8 cellular contexts compared by ENCODE assay signal in genomic region chr7:151057038-151057736, GRCh38. TPM values are rescaled to one million over a fixed set of nuclear protein-coding genes. Genes with fewer than 3 reads are reported as not detected.
DNase-seq lines count a peak whose midpoint lies in the region; ATAC-seq, FAIRE-seq and TF ChIP-seq lines count a peak whose summit lies in the region.

No MANE protein-coding gene starts in this region.

- no peaks in the 10 kb centered on the region for H3K9me3 ChIP-seq in GM23248 (ENCODE audit: low read depth)
- no peaks in the 10 kb centered on the region for H3K9me3 ChIP-seq in KOPT-K1 (ENCODE audit: insufficient read depth, low read length, poor library complexity, severe bottlenecking)
- no peaks in the 10 kb centered on the region for H3K9me3 ChIP-seq in mucosa of stomach (ENCODE audit: control insufficient read depth, low read length)

- no peak for TF ChIP-seq CTCF in bronchial epithelial cell (IDR thresholded peaks at IDR 0.05; ENCODE audit: insufficient read depth, low read length, severe bottlenecking)

- no peak overlapping the region for H3K27ac ChIP-seq in GM23248
- peak overlapping the region; percentile 67 for H3K27ac ChIP-seq in KOPT-K1 (ENCODE audit: low read depth, low read length, poor library complexity, severe bottlenecking)

- 11 to 13% methylated on average over 25 to 26 of the region's 26 CpGs for WGBS in GM23248 (ENCODE audit: low coverage in 1 of 2, low lambda C conversion rate in 2 of 2, missing lambda C conversion rate in 2 of 2), 2 experiments

- H3K9ac ChIP-seq in GM23248 (peak overlapping the region; percentile 62), mucosa of stomach (ENCODE audit: low read length) (peak overlapping the region; percentile 67)

- DNase-seq in GM23248 (no peak), bronchial epithelial cell (ENCODE audit: low read depth) (no peak), left lobe of liver (ENCODE audit: low spot score) (no peak), D341Med (ENCODE audit: low spot score) (no peak), A172 (ENCODE audit: low spot score) (no peak)

- H3K4me3 ChIP-seq in GM23248 (peak overlapping the region; percentile 93), bronchial epithelial cell (ENCODE audit: low read depth, low read length) (peak overlapping the region; percentile 48), mucosa of stomach (ENCODE audit: low read length) (peak overlapping the region; percentile 94)

- H3K36me3 ChIP-seq in GM23248 (ENCODE audit: low read depth) (no peaks in the 10 kb centered on the region), KOPT-K1 (ENCODE audit: insufficient read depth, low read length) (no peaks in the 10 kb centered on the region), bronchial epithelial cell (ENCODE audit: control insufficient read depth, insufficient read depth, low read length) (peaks cover 2% of the 10 kb centered on the region), mucosa of stomach (ENCODE audit: control insufficient read depth, insufficient read depth, low read length) (no peaks in the 10 kb centered on the region)

- peak overlapping the region; percentile 83 for H3K4me2 ChIP-seq in GM23248 (ENCODE audit: unreplicated experiment)

- H3F3A ChIP-seq in GM23248 (ENCODE audit: insufficient read depth): peaks cover 10% of the 10 kb centered on the region

- no peaks in the 10 kb centered on the region for H3K27me3 ChIP-seq in GM23248 (replicated peaks; ENCODE audit: insufficient read depth)
- no peaks in the 10 kb centered on the region for H3K27me3 ChIP-seq in bronchial epithelial cell (ENCODE audit: control insufficient read depth, insufficient read depth, low read length)
- H3K27me3 ChIP-seq in mucosa of stomach (ENCODE audit: control insufficient read depth, insufficient read depth, low read length): no peaks in the 10 kb centered on the region

- no peaks in the 10 kb centered on the region for H3K9me2 ChIP-seq in GM23248 (ENCODE audit: insufficient read depth)

- no peak for FAIRE-seq in bronchial epithelial cell (lab: Jason Lieb, UNC)

- H3K79me2 ChIP-seq in GM23248 (ENCODE audit: insufficient read depth): peaks cover 28% of the 10 kb centered on the region

- in situ Hi-C loops in GM23248 (cut with MboI): loop anchor here (10.0 kb wide), 1 partner anchor 62 kb away; the partner anchor contains the start of gene NOS3

- ATAC-seq in GM18499 (IDR thresholded peaks at IDR 0.05; ENCODE audit: insufficient read depth, unreplicated experiment) (peak; percentile 11), left lobe of liver (no peak)

- peak overlapping the region; percentile 82 for H2AFZ ChIP-seq in GM23248

- H3K4me1 ChIP-seq in GM23248 (ENCODE audit: insufficient read depth) (peaks cover 31% of the 10 kb centered on the region), mucosa of stomach (ENCODE audit: control insufficient read depth, insufficient read depth, low read length) (peaks cover 44% of the 10 kb centered on the region)

- H4K20me1 ChIP-seq in GM23248 (ENCODE audit: insufficient read depth): no peaks in the 10 kb centered on the region

RNA-seq across cellular contexts. Expression of gene CDK5, which starts 0.5 kb away (rescaled TPM):
- 16.2 and 27.7 TPM in 2 replicates for total RNA-seq in GM23248 (2014; rRNA removed; shearing (Covaris generic))
- 27.6 and 28.3 TPM in 2 replicates for polyA plus RNA-seq in GM23248 (2016; fragmentation: Nextera tagmentation; extraction: Ambion mirVana)
- total RNA-seq in bronchial epithelial cell (11.6 and 12.4 TPM in 2 replicates), left lobe of liver (9.6 TPM)
- 57.0 and 58.7 TPM in 2 replicates for total RNA-seq in A172 (2014; rRNA removed; shearing (Covaris generic))

RNA-seq across cellular contexts. Expression of gene SLC4A2, which starts 2.2 kb away (rescaled TPM):
- 80.3 and 94.6 TPM in 2 replicates for total RNA-seq in GM23248 (2014; rRNA removed; shearing (Covaris generic))
- polyA plus RNA-seq in GM23248 (2016; fragmentation: Nextera tagmentation; extraction: Ambion mirVana): 59.4 and 61.2 TPM in 2 replicates
- total RNA-seq in bronchial epithelial cell: 33.2 and 38.9 TPM in 2 replicates
- total RNA-seq in left lobe of liver: 83.1 TPM
- total RNA-seq in A172 (2014; rRNA removed; shearing (Covaris generic)): 195 and 238 TPM in 2 replicates

RNA-seq across cellular contexts. Expression of gene ASIC3, which starts 8.9 kb away (rescaled TPM):
- total RNA-seq in GM23248 (2014; rRNA removed; shearing (Covaris generic)): 1.1 TPM in 1 of 2 replicates, not detected in the other
- polyA plus RNA-seq in GM23248 (2016; fragmentation: Nextera tagmentation; extraction: Ambion mirVana): 0.26 TPM in 1 of 2 replicates, not detected in the other
- total RNA-seq in bronchial epithelial cell (under 0.01 and 0.26 TPM in 2 replicates), left lobe of liver (2.2 TPM)
- total RNA-seq in A172 (2014; rRNA removed; shearing (Covaris generic)): 0.31 and 0.53 TPM in 2 replicates

RNA-seq across cellular contexts. Expression of gene FASTK, which starts 23.4 kb away (rescaled TPM):
- total RNA-seq in GM23248 (2014; rRNA removed; shearing (Covaris generic)): 141 and 145 TPM in 2 replicates
- 109 and 111 TPM in 2 replicates for polyA plus RNA-seq in GM23248 (2016; fragmentation: Nextera tagmentation; extraction: Ambion mirVana)
- 51.6 and 65.8 TPM in 2 replicates for total RNA-seq in bronchial epithelial cell
- total RNA-seq in left lobe of liver: 61.3 TPM
- total RNA-seq in A172 (2014; rRNA removed; shearing (Covaris generic)): 95.4 and 118 TPM in 2 replicates

RNA-seq across cellular contexts. Expression of gene TMUB1, which starts 26.1 kb away (rescaled TPM):
- total RNA-seq in GM23248 (2014; rRNA removed; shearing (Covaris generic)): 33.6 and 43.3 TPM in 2 replicates
- 19.9 and 20.4 TPM in 2 replicates for polyA plus RNA-seq in GM23248 (2016; fragmentation: Nextera tagmentation; extraction: Ambion mirVana)
- total RNA-seq in bronchial epithelial cell (9.0 and 11.6 TPM in 2 replicates), left lobe of liver (60.4 TPM)
- 28.9 and 42.8 TPM in 2 replicates for total RNA-seq in A172 (2014; rRNA removed; shearing (Covaris generic))
